In genomic region chr2:183773775-183774174, GRCh38 we compare ENCODE assay signal across 8 cellular contexts.
"Had no signal": no experiment of that assay in that cellular context is flagged by ENCODE, and none has a peak within 500 bp of the region (broad histone marks: within the 10 kb centered on the region; RNA-seq: fewer than 3 reads in every experiment).

No MANE protein-coding gene starts in this region.

- ATAC-seq: GM12878 had no signal

- FAIRE-seq: G401.6, GM12878, GM12891, GM12892, GM18507, GM19239 had no signal

- H3K4me3 ChIP-seq: GM12878 had no signal

- DNase-seq: GDM1, GF-D8 had no signal
